ENCODE assay signal across 7 cellular contexts in genomic region chr2:2671826-2672225, GRCh38.
"Had no signal": no experiment of that assay in that cellular context is flagged by ENCODE, and none has a peak within 500 bp of the region (broad histone marks: within the 10 kb centered on the region; RNA-seq: fewer than 3 reads in every experiment).

No MANE protein-coding gene starts in this region.

- ATAC-seq: K562 had no signal

- DNase-seq: GOT3, H9, HCEC 1CT, IMR-90 had no signal

- FAIRE-seq: H54, HTR-8/SVneo, K562 had no signal

- H3K4me3 ChIP-seq: K562 had no signal
